Comparison of ENCODE assay signal across 1 cellular context in genomic region chr1:115807723-115808122, GRCh38.
TF ChIP-seq lines count a peak whose summit lies in the region.

No MANE protein-coding gene starts in this region.

TF ChIP-seq in endothelial cell of umbilical vein, 7 proteins besides CTCF, POLR2A, EP300 and RAD21 (continued from another document):
- no peak for TF ChIP-seq MAX (IDR thresholded peaks at IDR 0.05; ENCODE audit: insufficient read depth, insufficient read length)
- no peak for TF ChIP-seq POLR2AphosphoS5 (IDR thresholded peaks at IDR 0.05; ENCODE audit: insufficient read depth, low read depth, low read length)
